10 cellular contexts compared by ENCODE assay signal in the genomic region with DNA sequence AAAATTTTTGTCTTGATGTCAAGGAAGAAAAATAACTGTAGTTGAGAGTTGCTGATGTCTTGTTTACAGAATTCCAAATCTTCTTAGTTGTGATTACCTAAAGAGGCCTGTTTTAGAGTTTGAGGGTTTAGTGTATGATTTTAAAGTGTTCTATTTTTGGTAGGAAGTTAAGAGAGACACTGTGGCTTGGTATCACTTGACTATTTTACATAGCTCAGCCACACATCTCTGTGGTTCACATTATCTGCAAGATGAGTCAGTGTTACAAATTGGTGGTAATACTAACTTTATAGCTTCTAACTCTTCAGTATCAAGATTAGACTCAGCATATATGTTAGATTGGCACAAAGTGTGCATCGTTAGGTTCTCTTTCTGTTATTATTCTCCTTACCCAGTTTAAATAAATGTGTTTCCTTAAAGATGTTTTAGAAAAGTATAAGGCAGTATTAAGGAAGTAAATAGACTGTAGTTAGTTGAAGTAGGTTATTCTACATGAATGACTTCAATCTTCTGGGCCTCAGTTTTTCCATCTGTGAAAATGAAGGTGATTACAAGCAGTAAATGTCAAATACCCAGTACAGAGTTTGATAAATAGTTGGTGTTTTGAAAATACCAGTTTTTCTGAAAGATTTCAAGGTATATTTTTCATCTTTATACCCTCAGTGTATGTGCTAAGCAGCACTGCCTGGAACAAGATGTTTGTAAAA. TPM values are rescaled to one million over a fixed set of nuclear protein-coding genes. Genes with fewer than 3 reads are reported as not detected.
DNase-seq lines count a peak whose midpoint lies in the region; ATAC-seq and TF ChIP-seq lines count a peak whose summit lies in the region.
"Had no signal": no experiment of that assay in that cellular context is flagged by ENCODE, and none has a peak within 500 bp of the region (broad histone marks: within the 10 kb centered on the region; RNA-seq: fewer than 3 reads in every experiment).

No MANE protein-coding gene starts in this region.

- peak; percentile 6 for DNase-seq in HT1080 (ENCODE audit: low read depth)
- peak; percentile 36 for DNase-seq in foreskin melanocyte
- no peak for DNase-seq in NCI-H2171 (lab: John Stamatoyannopoulos, UW)
- no peak for DNase-seq in lower leg skin (ENCODE audit: low spot score in 2 of 2)
- DNase-seq in D341Med (ENCODE audit: low spot score) = no peak
- DNase-seq in stimulated activated CD4-positive, alpha-beta T cell treated with anti-CD3 and anti-CD28 coated beads, Interleukin-15, amount 100 ng/mL, for 24 hours = no peak
- DNase-seq: activated gamma-delta T cell, NCI-H446 had no signal

- ATAC-seq in GM18519 (IDR thresholded peaks at IDR 0.05; ENCODE audit: low FRiP score, unreplicated experiment) (peak; percentile 75), GM21717 (IDR thresholded peaks at IDR 0.05; ENCODE audit: unreplicated experiment) (peak; percentile 84)

- no peak for TF ChIP-seq POLR2A in lower leg skin (IDR thresholded peaks at IDR 0.05)

- H3K4me3 ChIP-seq in lower leg skin (ENCODE audit: low read depth, poor library complexity, severe bottlenecking) = no peak overlapping the region

- TF ChIP-seq CTCF in lower leg skin (IDR thresholded peaks at IDR 0.05) = no peak

- intact Hi-C loops in lower leg skin (cut with DNase I; ENCODE audit: low total_unique reads) = loop anchor here (10.0 kb wide), 1 partner anchor 1006 kb away; no protein-coding TSS in a partner anchor

- WGBS in lower leg skin, 2 donors = 91 to 94% methylated on average over 1 of the region's 1 CpG

RNA-seq across cellular contexts. Expression of a gene that starts 33.4 kb away (rescaled TPM):
- total RNA-seq in HT1080 (2014; rRNA removed; shearing (Covaris generic)) = 6.9 and 7.7 TPM in 2 replicates
- polyA plus RNA-seq in HT1080 (2015; cell fraction: cytosol; rRNA removed) = 13.0 and 17.4 TPM in 2 replicates
- polyA plus RNA-seq in HT1080 (2015; cell fraction: nucleus; rRNA removed) = 19.4 and 22.3 TPM in 2 replicates
- 10 to 100 TPM; 16.8 to 24.3 (median 20.5) TPM for total RNA-seq in lower leg skin

Comparison
In these comparisons a context has a peak if more than half of its experiments do, and no peak if none do; other contexts are left out.
1. DNase-seq: peak in HT1080 (single experiment) and foreskin melanocyte (single experiment); none in NCI-H2171 (single experiment), lower leg skin (0 of 2), D341Med (single experiment) and stimulated activated CD4-positive, alpha-beta T cell treated with anti-CD3 and anti-CD28 coated beads, Interleukin-15, amount 100 ng/mL, for 24 hours (single experiment).